In genomic region chr1:110877776-110878175, GRCh38 we compare ENCODE assay signal across 15 cellular contexts. TPM values are rescaled to one million over a fixed set of nuclear protein-coding genes. Genes with fewer than 3 reads are reported as not detected.
DNase-seq lines count a peak whose midpoint lies in the region; ATAC-seq and TF ChIP-seq lines count a peak whose summit lies in the region.
"Had no signal": no experiment of that assay in that cellular context is flagged by ENCODE, and none has a peak within 500 bp of the region (broad histone marks: within the 10 kb centered on the region; RNA-seq: fewer than 3 reads in every experiment).

No MANE protein-coding gene starts in this region.

- peak overlapping the region; percentile 97 for H3K27ac Mint-ChIP-seq in activated naive CD4-positive, alpha-beta T cell treated with anti-CD3 and anti-CD28 coated beads, Interleukin-2, amount 50 U/mL, for 24 hours
- peak overlapping the region; percentile 73 for H3K27ac Mint-ChIP-seq in T-helper 2 cell treated with Interferon-gamma antibody and Interleukin-4, amounts not matched to agents 5 μg/mL and 100 μg/mL, for 36 hours
- H3K27ac Mint-ChIP-seq in effector memory CD8-positive, alpha-beta T cell = peak overlapping the region; percentile 97
- no peak overlapping the region for H3K27ac Mint-ChIP-seq in HFFc6

- no peaks in the 10 kb centered on the region for H3K9me3 Mint-ChIP-seq in activated naive CD4-positive, alpha-beta T cell treated with anti-CD3 and anti-CD28 coated beads, Interleukin-2, amount 50 U/mL, for 24 hours
- no peaks in the 10 kb centered on the region for H3K9me3 Mint-ChIP-seq in T-helper 2 cell treated with Interferon-gamma antibody and Interleukin-4, amounts not matched to agents 5 μg/mL and 100 μg/mL, for 36 hours
- H3K9me3 Mint-ChIP-seq in effector memory CD8-positive, alpha-beta T cell = no peaks in the 10 kb centered on the region
- no peaks in the 10 kb centered on the region for H3K9me3 Mint-ChIP-seq in HFFc6

- no peaks in the 10 kb centered on the region for H3K36me3 ChIP-seq in left lung
- H3K36me3 ChIP-seq: vagina had no signal

- no peak overlapping the region for H3K27ac ChIP-seq in left lung
- H3K27ac ChIP-seq: vagina had no signal

- H3K4me1 ChIP-seq in left lung = peaks cover 0 to 72% of the 10 kb centered on the region in 2 donors
- H3K4me1 ChIP-seq: vagina had no signal

- H3K36me3 Mint-ChIP-seq in activated naive CD4-positive, alpha-beta T cell treated with anti-CD3 and anti-CD28 coated beads, Interleukin-2, amount 50 U/mL, for 24 hours = peaks cover 34% of the 10 kb centered on the region
- peaks cover 70% of the 10 kb centered on the region for H3K36me3 Mint-ChIP-seq in T-helper 2 cell treated with Interferon-gamma antibody and Interleukin-4, amounts not matched to agents 5 μg/mL and 100 μg/mL, for 36 hours (ENCODE audit: low read depth)
- H3K36me3 Mint-ChIP-seq in effector memory CD8-positive, alpha-beta T cell (ENCODE audit: insufficient read depth) = peaks cover 65% of the 10 kb centered on the region
- no peaks in the 10 kb centered on the region for H3K36me3 Mint-ChIP-seq in HFFc6 (ENCODE audit: low read depth)

- H3K4me3 ChIP-seq in left lung = peak overlapping the region in 1 of 2 donors; percentile 60
- H3K4me3 ChIP-seq: vagina had no signal

- H3K27me3 ChIP-seq in left lung = no peaks in the 10 kb centered on the region
- H3K27me3 ChIP-seq: vagina had no signal

- H3K27me3 Mint-ChIP-seq in activated naive CD4-positive, alpha-beta T cell treated with anti-CD3 and anti-CD28 coated beads, Interleukin-2, amount 50 U/mL, for 24 hours = no peaks in the 10 kb centered on the region
- no peaks in the 10 kb centered on the region for H3K27me3 Mint-ChIP-seq in T-helper 2 cell treated with Interferon-gamma antibody and Interleukin-4, amounts not matched to agents 5 μg/mL and 100 μg/mL, for 36 hours (ENCODE audit: low read depth)
- no peaks in the 10 kb centered on the region for H3K27me3 Mint-ChIP-seq in effector memory CD8-positive, alpha-beta T cell
- no peaks in the 10 kb centered on the region; the same call in none of the 2 replicates for H3K27me3 Mint-ChIP-seq in HFFc6 (ENCODE audit: insufficient read depth)

- DNase-seq in activated naive CD4-positive, alpha-beta T cell treated with Interleukin-2 at 50 U/mL for 16 hours = no peak
- no peak for DNase-seq in T-helper 2 cell treated with Interferon-gamma antibody and Interleukin-4, amounts not matched to agents 5 μg/mL and 100 μg/mL, for 36 hours (ENCODE audit: low spot score)
- DNase-seq in effector memory CD8-positive, alpha-beta T cell = no peak
- DNase-seq in nucleus accumbens (lab: John Stamatoyannopoulos, UW) = no peak
- no peak for DNase-seq in dedifferentiated amniotic fluid mesenchymal stem cell (ENCODE audit: extremely low spot score)
- DNase-seq in HFFc6 = no peak
- DNase-seq in left lung = no peak
- DNase-seq: hypothalamus, left colon, NCI-H1417, SHP77 treated with DMSO at 0.1 percent for 48 hours, T1000 had no signal

- ATAC-seq in effector memory CD8-positive, alpha-beta T cell (replicated peaks) = no peak
- no peak for ATAC-seq in left lung
- ATAC-seq: left colon had no signal

- intact Hi-C loops in left lung (cut with DNase I) = no loop called here

- TF ChIP-seq CTCF in HFFc6 (IDR thresholded peaks at IDR 0.05) = no peak
- TF ChIP-seq CTCF in left lung (IDR thresholded peaks at IDR 0.05) = no peak

- peaks cover 62% of the 10 kb centered on the region for H3K4me1 Mint-ChIP-seq in activated naive CD4-positive, alpha-beta T cell treated with anti-CD3 and anti-CD28 coated beads, Interleukin-2, amount 50 U/mL, for 24 hours
- H3K4me1 Mint-ChIP-seq in T-helper 2 cell treated with Interferon-gamma antibody and Interleukin-4, amounts not matched to agents 5 μg/mL and 100 μg/mL, for 36 hours (ENCODE audit: low read depth) = peaks cover 49% of the 10 kb centered on the region
- H3K4me1 Mint-ChIP-seq in effector memory CD8-positive, alpha-beta T cell (ENCODE audit: low read depth in 2 of 2) = peaks cover 43 to 74% of the 10 kb centered on the region in 2 donors
- H3K4me1 Mint-ChIP-seq in HFFc6 (ENCODE audit: low read depth) = no peaks in the 10 kb centered on the region

- H3K4me3 Mint-ChIP-seq in activated naive CD4-positive, alpha-beta T cell treated with anti-CD3 and anti-CD28 coated beads, Interleukin-2, amount 50 U/mL, for 24 hours = peak overlapping the region; percentile 99
- H3K4me3 Mint-ChIP-seq in T-helper 2 cell treated with Interferon-gamma antibody and Interleukin-4, amounts not matched to agents 5 μg/mL and 100 μg/mL, for 36 hours = peak overlapping the region; percentile 99
- H3K4me3 Mint-ChIP-seq in effector memory CD8-positive, alpha-beta T cell = peak overlapping the region; percentile 99
- no peak overlapping the region for H3K4me3 Mint-ChIP-seq in HFFc6

- H3K9me3 ChIP-seq in left lung = no peaks in the 10 kb centered on the region
- H3K9me3 ChIP-seq: vagina had no signal

RNA-seq across cellular contexts. Expression of gene CD53, which starts 4.8 kb away (rescaled TPM):
- not detected for total RNA-seq in HFFc6 (2021; fragmentation: NEBNext Ultra II Directional; extraction: Animal tissue kit (Norgen Biotek cat#: 25700))
- total RNA-seq in left lung = 100 to 1,000 TPM in 1 of 2 donors, 10 to 100 TPM in 1; 83.5 to 261 TPM
- total RNA-seq: LHCN-M2 had no signal

Comparison
In these comparisons a context has a peak if more than half of its experiments do, and no peak if none do; other contexts are left out.
1. RNA of gene CD53, which starts 4.8 kb away (total RNA-seq): 83.5 to 261 TPM in left lung; not detected in HFFc6; every median in the first group is over 10 times any median in the second.